In the genomic region with DNA sequence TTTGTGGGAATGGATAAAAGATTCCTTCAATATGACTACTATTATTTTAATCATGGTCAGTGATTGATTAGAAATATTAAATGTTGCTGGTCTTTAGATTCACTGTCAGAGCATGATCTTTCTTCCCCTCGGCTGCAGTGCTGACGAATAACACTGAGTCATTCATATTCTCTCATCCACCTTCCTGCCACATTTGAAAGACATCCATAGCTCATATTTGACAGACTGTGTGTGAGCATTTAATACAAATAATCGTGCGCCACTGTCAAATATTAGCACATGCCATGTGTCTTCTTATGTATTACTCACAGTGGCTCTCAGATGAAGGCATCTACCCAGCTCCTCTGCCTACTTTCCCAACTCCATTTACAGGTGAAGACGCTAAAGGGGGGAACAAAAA, we compare ENCODE assay signal across 15 cellular contexts.
"Had no signal": no experiment of that assay in that cellular context is flagged by ENCODE, and none has a peak within 500 bp of the region (broad histone marks: within the 10 kb centered on the region; RNA-seq: fewer than 3 reads in every experiment).

No MANE protein-coding gene starts in this region.

- H3K27me3 Mint-ChIP-seq: dendritic cell treated with granulocyte-macrophage colony-stimulating factor and Interleukin-4, amounts not matched to agents 40 ng/mL and 50 ng/mL, for 4 days; natural killer cell treated with Interleukin-12 subunit alpha and Interleukin-12 subunit beta and Interleukin-15 and Interleukin-18, amount 100 ng/mL, for 72 hours had no signal

- H3K9me3 ChIP-seq: adrenal gland, body of pancreas, psoas muscle, sigmoid colon, testis, upper lobe of right lung had no signal

- H3K36me3 ChIP-seq: adrenal gland, sigmoid colon, upper lobe of right lung had no signal

- H3K27ac Mint-ChIP-seq: activated T-helper 1 cell treated with anti-CD3 and anti-CD28 coated beads, Interleukin-12 subunit alpha, Interleukin-12 subunit beta, Interleukin-2, Interleukin-4 antibody, amounts not matched to agents 30 ng/mL and 10 ng/mL and 1 ng/mL, durations not matched to agents 14 hours and 24 hours and 36 hours; dendritic cell treated with granulocyte-macrophage colony-stimulating factor and Interleukin-4, amounts not matched to agents 40 ng/mL and 50 ng/mL, for 4 days had no signal

- H3K27ac ChIP-seq: adrenal gland, body of pancreas, psoas muscle, sigmoid colon, testis, upper lobe of right lung had no signal

- H3K27me3 ChIP-seq: adrenal gland, body of pancreas, sigmoid colon, testis, upper lobe of right lung had no signal

- H3K4me3 ChIP-seq: adrenal gland, body of pancreas, psoas muscle, sigmoid colon, testis, upper lobe of right lung had no signal

- H3K36me3 Mint-ChIP-seq: natural killer cell treated with Interleukin-12 subunit alpha and Interleukin-12 subunit beta and Interleukin-15 and Interleukin-18, amount 100 ng/mL, for 72 hours had no signal

- H3K4me3 Mint-ChIP-seq: activated T-helper 1 cell treated with anti-CD3 and anti-CD28 coated beads, Interleukin-12 subunit alpha, Interleukin-12 subunit beta, Interleukin-2, Interleukin-4 antibody, amounts not matched to agents 30 ng/mL and 10 ng/mL and 1 ng/mL, durations not matched to agents 14 hours and 24 hours and 36 hours; dendritic cell treated with granulocyte-macrophage colony-stimulating factor and Interleukin-4, amounts not matched to agents 40 ng/mL and 50 ng/mL, for 4 days; natural killer cell treated with Interleukin-12 subunit alpha and Interleukin-12 subunit beta and Interleukin-15 and Interleukin-18, amount 100 ng/mL, for 72 hours had no signal

- H3K9me3 Mint-ChIP-seq: activated T-helper 1 cell treated with anti-CD3 and anti-CD28 coated beads, Interleukin-12 subunit alpha, Interleukin-12 subunit beta, Interleukin-2, Interleukin-4 antibody, amounts not matched to agents 30 ng/mL and 10 ng/mL and 1 ng/mL, durations not matched to agents 14 hours and 24 hours and 36 hours; dendritic cell treated with granulocyte-macrophage colony-stimulating factor and Interleukin-4, amounts not matched to agents 40 ng/mL and 50 ng/mL, for 4 days; natural killer cell treated with Interleukin-12 subunit alpha and Interleukin-12 subunit beta and Interleukin-15 and Interleukin-18, amount 100 ng/mL, for 72 hours had no signal

- DNase-seq: activated CD4-positive, alpha-beta T cell treated with anti-CD3 and anti-CD28 coated beads, Interleukin-2, amount 50 U/mL, for 48 hours; activated CD8-positive, alpha-beta memory T cell treated with anti-CD3 and anti-CD28 coated beads, Interleukin-2, amount 50 U/mL, for 4 hours; activated naive CD4-positive, alpha-beta T cell treated with Interleukin-2 at 50 U/mL for 16 hours; adrenal gland; body of pancreas; glutamatergic neuron; psoas muscle; sigmoid colon; stimulated activated CD4-positive, alpha-beta T cell treated with anti-CD3 and anti-CD28 coated beads, Interleukin-2, amount 100 ng/mL, for 24 hours; stimulated activated naive CD4-positive, alpha-beta T cell treated with Interleukin-2 at 50 U/mL for 16 hours; testis; upper lobe of right lung had no signal
